1 cellular context compared by ENCODE assay signal in genomic region chr2:151651274-151651673, GRCh38.
A peak's percentile ranks its signal among the peaks of the same experiment; 100 is the strongest.
TF ChIP-seq lines count a peak whose summit lies in the region.

No MANE protein-coding gene starts in this region.

TF ChIP-seq in K562, 482 proteins besides CTCF, POLR2A, EP300 and RAD21 (continued from another document and continues in another):
- TF ChIP-seq BCLAF1 (IDR thresholded peaks at IDR 0.05; ENCODE audit: borderline replicate concordance in 1 of 2, control insufficient read depth in 1 of 2, low read depth in 2 of 2, low read length in 1 of 2) (no peak), CREB3 (tag; conservative IDR thresholded peaks at IDR 0.05; ENCODE audit: low read depth) (no peak), NFIX (CRISPR knock-in tag; IDR thresholded peaks at IDR 0.05; ENCODE audit: low read depth) (no peak), SMARCC2 (IDR thresholded peaks at IDR 0.05; ENCODE audit: low read depth) (no peak; the same call in 1 of the 2 replicates), FOSL1 (tag; conservative IDR thresholded peaks at IDR 0.05) (peak; percentile 71), NRF1 (conservative IDR thresholded peaks at IDR 0.05 in 1 of 2, IDR thresholded peaks at IDR 0.05 in 1 of 2) (no peak), MAFG (tag; conservative IDR thresholded peaks at IDR 0.05) (peak; percentile 30; the same call in 1 of the 2 replicates), ZBTB5 (IDR thresholded peaks at IDR 0.05) (no peak), MAFK (IDR thresholded peaks at IDR 0.05; ENCODE audit: low read length) (no peak), ZNF354B (CRISPR knock-in tag; IDR thresholded peaks at IDR 0.05) (no peak), ZNF561 (CRISPR knock-in tag; conservative IDR thresholded peaks at IDR 0.05) (no peak), NFE2 (IDR thresholded peaks at IDR 0.05; ENCODE audit: low read depth) (peak; percentile 49; the same call in 1 of the 2 replicates), ZNF395 (CRISPR knock-in tag; IDR thresholded peaks at IDR 0.05) (no peak), C11orf30 (IDR thresholded peaks at IDR 0.05; ENCODE audit: low read depth) (peak; percentile 30; the same call in 1 of the 2 replicates), ZNF436 (CRISPR knock-in tag; IDR thresholded peaks at IDR 0.05) (no peak), ATF2 (CRISPR knock-in tag; IDR thresholded peaks at IDR 0.05) (no peak), NR2F6 (CRISPR knock-in tag; IDR thresholded peaks at IDR 0.05) (no peak), HOXB6 (CRISPR knock-in tag; IDR thresholded peaks at IDR 0.05; ENCODE audit: borderline replicate concordance) (no peak), IFI16 (CRISPR knock-in tag; IDR thresholded peaks at IDR 0.05) (no peak), GTF3C2 (IDR thresholded peaks at IDR 0.05; ENCODE audit: borderline replicate concordance, extremely low read depth, insufficient read length) (no peak), KAT2B (IDR thresholded peaks at IDR 0.05; ENCODE audit: low read depth, low read length) (no peak), MTF1 (CRISPR knock-in tag; IDR thresholded peaks at IDR 0.05; ENCODE audit: borderline replicate concordance) (no peak), DDX20 (tag; IDR thresholded peaks at IDR 0.05; ENCODE audit: low read depth) (no peak), MTA2 (IDR thresholded peaks at IDR 0.05; ENCODE audit: low read depth) (peak; percentile 41; the same call in 1 of the 2 replicates), CGGBP1 (CRISPR knock-in tag; IDR thresholded peaks at IDR 0.05) (no peak), NFIC (IDR thresholded peaks at IDR 0.05) (no peak), ZNF644 (tag; IDR thresholded peaks at IDR 0.05; ENCODE audit: low read depth) (peak; percentile 48; the same call in 1 of the 2 replicates), KDM1A (IDR thresholded peaks at IDR 0.05) (no peak), TCF7L2 (IDR thresholded peaks at IDR 0.05; ENCODE audit: low read depth, low read length) (no peak), BCL6 (CRISPR knock-in tag; IDR thresholded peaks at IDR 0.05) (no peak), STAG1 (CRISPR knock-in tag; IDR thresholded peaks at IDR 0.05; ENCODE audit: borderline replicate concordance) (no peak), FOXJ2 (tag; IDR thresholded peaks at IDR 0.05) (0 out of 2 replicates have a peak, but pooled peaks have one; percentile 48), RCOR1 (IDR thresholded peaks at IDR 0.05; ENCODE audit: borderline replicate concordance in 1 of 2, low read depth in 2 of 2, low read length in 2 of 2) (peak in 1 of 2 experiments; percentile 48; a peak in 1 of 4 replicates), CHAMP1 (IDR thresholded peaks at IDR 0.05) (no peak), ZFPM2 (CRISPR knock-in tag; IDR thresholded peaks at IDR 0.05) (no peak), SMARCA5 (IDR thresholded peaks at IDR 0.05) (no peak), ZFP91 (CRISPR knock-in tag; IDR thresholded peaks at IDR 0.05) (no peak), SRF (CRISPR knock-in tag; IDR thresholded peaks at IDR 0.05) (no peak), ARID3A (IDR thresholded peaks at IDR 0.05; ENCODE audit: borderline replicate concordance, low read depth, low read length) (no peak), TCFL5 (CRISPR knock-in tag; conservative IDR thresholded peaks at IDR 0.05) (no peak), CBFB (CRISPR knock-in tag; IDR thresholded peaks at IDR 0.05) (no peak), ZKSCAN1 (IDR thresholded peaks at IDR 0.05; ENCODE audit: low read depth, low read length) (no peak), GATAD2B (IDR thresholded peaks at IDR 0.05; ENCODE audit: borderline replicate concordance) (no peak), HMG20A (CRISPR knock-in tag; conservative IDR thresholded peaks at IDR 0.05) (no peak), XRCC5 (IDR thresholded peaks at IDR 0.05; ENCODE audit: low read depth, low read length) (no peak), ID3 (CRISPR knock-in tag; IDR thresholded peaks at IDR 0.05) (no peak), ID3 (tag; IDR thresholded peaks at IDR 0.05) (no peak), BMI1 (IDR thresholded peaks at IDR 0.05; ENCODE audit: low read length) (no peak), CEBPB (tag; IDR thresholded peaks at IDR 0.05) (peak; percentile 34; the same call in 1 of the 2 replicates), ZNF197 (CRISPR knock-in tag; IDR thresholded peaks at IDR 0.05; ENCODE audit: low read depth) (peak; percentile 67; the same call in 1 of the 2 replicates), HNRNPLL (IDR thresholded peaks at IDR 0.05; ENCODE audit: low read depth, low read length, poor library complexity, severe bottlenecking) (no peak)
